In genomic region chr3:72998489-72998888, GRCh38 we compare ENCODE assay signal across 8 cellular contexts. TPM values are rescaled to one million over a fixed set of nuclear protein-coding genes. Genes with fewer than 3 reads are reported as not detected.
DNase-seq lines count a peak whose midpoint lies in the region; ATAC-seq and TF ChIP-seq lines count a peak whose summit lies in the region.

No MANE protein-coding gene starts in this region.

- H3K9me3 ChIP-seq in ascending aorta (no peaks in the 10 kb centered on the region), testis (no peaks in the 10 kb centered on the region)

- WGBS in testis, 2 donors: 8 to 15% methylated on average over 4 of the region's 4 CpGs

- TF ChIP-seq CTCF in ascending aorta (IDR thresholded peaks at IDR 0.05) (no peak), testis (IDR thresholded peaks at IDR 0.05) (no peak)

- H3K36me3 ChIP-seq in ascending aorta (peaks cover 0 to 7% of the 10 kb centered on the region in 2 donors), testis (ENCODE audit: low read depth, missing control alignments) (no peaks in the 10 kb centered on the region)

- H3K27ac ChIP-seq in ascending aorta (peak overlapping the region in 1 of 2 donors; percentile 36), layer of hippocampus (ENCODE audit: low read depth, low read length) (peak overlapping the region; percentile 15), testis (peak overlapping the region in 1 of 2 donors; percentile 99)

- H3K4me1 ChIP-seq in ascending aorta: peaks cover 7 to 28% of the 10 kb centered on the region in 2 donors
- H3K4me1 ChIP-seq in testis: peaks cover 28% of the 10 kb centered on the region

- H3K27me3 Mint-ChIP-seq in activated CD8-positive, alpha-beta memory T cell treated with anti-CD3 and anti-CD28 coated beads, Interleukin-2, amount 10 ng/mL, durations not matched to agents 7 days and 5 days: no peaks in the 10 kb centered on the region

- H3K4me3 ChIP-seq in ascending aorta (peak overlapping the region; percentile 77 to 96), testis (peak overlapping the region; percentile 96 to 99)

- no peak for TF ChIP-seq POLR2A in testis (IDR thresholded peaks at IDR 0.05)

- no peaks in the 10 kb centered on the region for H3K27me3 ChIP-seq in ascending aorta
- H3K27me3 ChIP-seq in layer of hippocampus (ENCODE audit: control insufficient read depth, insufficient read depth, low read length): no peaks in the 10 kb centered on the region
- no peaks in the 10 kb centered on the region for H3K27me3 ChIP-seq in testis

- peaks cover 45% of the 10 kb centered on the region for H3K4me1 Mint-ChIP-seq in activated CD8-positive, alpha-beta memory T cell treated with anti-CD3 and anti-CD28 coated beads, Interleukin-2, amount 10 ng/mL, durations not matched to agents 7 days and 5 days

- H3K4me3 Mint-ChIP-seq in activated CD8-positive, alpha-beta memory T cell treated with anti-CD3 and anti-CD28 coated beads, Interleukin-2, amount 10 ng/mL, durations not matched to agents 7 days and 5 days: peak overlapping the region; percentile 87

- no peaks in the 10 kb centered on the region for H3K9me3 Mint-ChIP-seq in activated CD8-positive, alpha-beta memory T cell treated with anti-CD3 and anti-CD28 coated beads, Interleukin-2, amount 10 ng/mL, durations not matched to agents 7 days and 5 days (ENCODE audit: low read depth)

- no peak for DNase-seq in activated CD8-positive, alpha-beta memory T cell treated with anti-CD3 and anti-CD28 coated beads, Interleukin-2, amount 10 ng/mL, durations not matched to agents 7 days and 5 days
- DNase-seq in activated CD8-positive, alpha-beta memory T cell treated with anti-CD3 and anti-CD28 coated beads, Interleukin-2, amount 50 U/mL, for 48 hours: no peak
- DNase-seq in ascending aorta (ENCODE audit: low spot score in 2 of 2): no peak
- DNase-seq in testis: no peak
- no peak for DNase-seq in NCI-H2196 treated with DMSO at 0.1 percent for 48 hours (lab: John Stamatoyannopoulos, UW; ENCODE audit: unreplicated experiment)
- no peak for DNase-seq in HUDEP-2 (lab: John Stamatoyannopoulos, UW; ENCODE audit: unreplicated experiment in 76 of 76)
- DNase-seq in NCI-H1436 treated with DMSO at 0.1 percent for 48 hours (lab: John Stamatoyannopoulos, UW): no peak

- CTCF ChIA-PET in activated CD8-positive, alpha-beta memory T cell treated with anti-CD3 and anti-CD28 coated beads, Interleukin-2, amount 10 ng/mL, durations not matched to agents 7 days and 5 days (lab: Charles Lee): interaction anchor here (0.7 to 2.0 kb wide), 8 partner anchors 13 to 176 kb away, joined by 3 to 15 read pairs (median 3); no protein-coding TSS in a partner anchor

- peaks cover 38% of the 10 kb centered on the region for H3K36me3 Mint-ChIP-seq in activated CD8-positive, alpha-beta memory T cell treated with anti-CD3 and anti-CD28 coated beads, Interleukin-2, amount 10 ng/mL, durations not matched to agents 7 days and 5 days

- peak overlapping the region; percentile 76 for H3K27ac Mint-ChIP-seq in activated CD8-positive, alpha-beta memory T cell treated with anti-CD3 and anti-CD28 coated beads, Interleukin-2, amount 10 ng/mL, durations not matched to agents 7 days and 5 days

- no peak for ATAC-seq in activated CD8-positive, alpha-beta memory T cell treated with anti-CD3 and anti-CD28 coated beads, Interleukin-2, amount 10 ng/mL, durations not matched to agents 7 days and 5 days

- intact Hi-C loops in ascending aorta (cut with DNase I): no loop called here
- intact Hi-C loops in testis (cut with DNase I; ENCODE audit: low total_unique reads): no loop called here

RNA-seq across cellular contexts. Expression of gene PPP4R2, which starts 1.9 kb away (rescaled TPM):
- 100 to 1,000 TPM in 1 of 2 experiments, 10 to 100 TPM in 1; 76.0 to 118 TPM for total RNA-seq in activated CD8-positive, alpha-beta memory T cell treated with anti-CD3 and anti-CD28 coated beads, Interleukin-2, amount 10 ng/mL, durations not matched to agents 7 days and 5 days
- total RNA-seq in ascending aorta: 8.2 TPM
- total RNA-seq in testis: 10 to 100 TPM; 67.7 to 68.2 TPM
- polyA plus RNA-seq in testis (ENCODE audit: insufficient read depth, low read depth, low replicate concordance): 38.1 TPM
